ENCODE assay signal across 15 cellular contexts in genomic region chr2:74947703-74948102, GRCh38.
"Had no signal": no experiment of that assay in that cellular context is flagged by ENCODE, and none has a peak within 500 bp of the region (broad histone marks: within the 10 kb centered on the region; RNA-seq: fewer than 3 reads in every experiment).

No MANE protein-coding gene starts in this region.

- H3K36me3 ChIP-seq: brain microvascular endothelial cell, left ventricle myocardium inferior, ovary had no signal

- H3K4me3 ChIP-seq: left ventricle myocardium inferior, ovary had no signal

- H3K27ac ChIP-seq: brain microvascular endothelial cell, left ventricle myocardium inferior, ovary had no signal

- H3K4me1 ChIP-seq: left ventricle myocardium inferior had no signal

- FAIRE-seq: keratinocyte had no signal

- DNase-seq: activated CD4-positive, CD25-positive, alpha-beta regulatory T cell; activated CD8-positive, alpha-beta memory T cell treated with anti-CD3 and anti-CD28 coated beads, Interleukin-2, amount 10 ng/mL, durations not matched to agents 7 days and 5 days; activated gamma-delta T cell treated with Interleukin-2 at 50 U/mL for 16 hours; activated naive CD8-positive, alpha-beta T cell treated with anti-CD3 and anti-CD28 coated beads for 36 hours; activated T-cell treated with anti-CD3 and anti-CD28 coated beads, Interleukin-2, amount 50 U/mL, for 24 hours; brain microvascular endothelial cell; hypothalamus; left ventricle myocardium inferior; ovary; stimulated activated CD4-positive, alpha-beta T cell treated with anti-CD3 and anti-CD28 coated beads, Interleukin-12 subunit alpha, Interleukin-12 subunit beta, amount 100 ng/mL, for 4 hours; stimulated activated naive CD4-positive, alpha-beta T cell treated with Interleukin-2 at 50 U/mL for 16 hours; T-helper 1 cell; trophoblast cell had no signal

- ATAC-seq: activated CD8-positive, alpha-beta memory T cell treated with anti-CD3 and anti-CD28 coated beads, Interleukin-2, amount 10 ng/mL, durations not matched to agents 7 days and 5 days; esophagus mucosa had no signal

- H3K27me3 ChIP-seq: brain microvascular endothelial cell, ovary had no signal
